ENCODE assay signal across 8 cellular contexts in genomic region chr15:34223904-34224596, GRCh38. TPM values are rescaled to one million over a fixed set of nuclear protein-coding genes. Genes with fewer than 3 reads are reported as not detected.
DNase-seq lines count a peak whose midpoint lies in the region; ATAC-seq and TF ChIP-seq lines count a peak whose summit lies in the region.

No MANE protein-coding gene starts in this region.

- H3K4me1 Mint-ChIP-seq in WTC11 = peaks cover 22% of the 10 kb centered on the region

- H3K4me3 ChIP-seq in HCT116 (replicated peaks in 1 of 2; ENCODE audit: low read depth in 1 of 2, low read length in 2 of 2) (peak overlapping the region; percentile 76 to 100), heart left ventricle (peak overlapping the region; percentile 71 to 97 (median 84)), prostate gland (peak overlapping the region; percentile 69 to 70)

- DNase-seq in Ammon's horn (ENCODE audit: low spot score) (peak; percentile 8), HCT116 (ENCODE audit: low read depth, low spot score) (no peak), WTC11 (ENCODE audit: low spot score) (no peak), heart left ventricle (no peak), prostate gland (ENCODE audit: low spot score) (no peak), NCI-H2081 (lab: John Stamatoyannopoulos, UW) (no peak), amniotic stem cell (lab: John Stamatoyannopoulos, UW) (no peak)
- no peak for DNase-seq in stimulated activated CD4-positive, alpha-beta T cell treated with anti-CD3 and anti-CD28 coated beads, Interleukin-4, amount 100 ng/mL, for 4 hours

- ATAC-seq in HCT116 = no peak
- ATAC-seq in WTC11 = no peak
- peak in 3 of 4 donors; percentile 28 to 38 (median 29) for ATAC-seq in heart left ventricle

- H3K4me1 ChIP-seq in HCT116 (ENCODE audit: control insufficient read depth in 1 of 2, insufficient read depth in 2 of 2, low read length in 2 of 2) (peaks cover 12 to 15% of the 10 kb centered on the region in 2 experiments; a peak in 3 of 4 replicates), heart left ventricle (peaks cover 0 to 23% (median 16%) of the 10 kb centered on the region in 12 donors), prostate gland (replicated peaks) (no peaks in the 10 kb centered on the region)

- POLR2A ChIA-PET in HCT116 (lab: Charles Lee) = interaction anchor here (0.6 kb wide), 1 partner anchor 256 kb away, joined by 3 read pairs; the partner anchor contains the start of gene CHRM5
- POLR2A ChIA-PET in WTC11 (lab: Charles Lee) = interaction anchor here (0.6 kb wide), 1 partner anchor 84 kb away, joined by 9 read pairs; no protein-coding TSS in a partner anchor

- H3K9me3 Mint-ChIP-seq in WTC11 = no peaks in the 10 kb centered on the region

- no peak for TF ChIP-seq RAD21 in HCT116 (IDR thresholded peaks at IDR 0.05; ENCODE audit: low read depth)

- peak overlapping the region; percentile 99 for H3K27ac Mint-ChIP-seq in WTC11

- H3K9me3 ChIP-seq in HCT116 (ENCODE audit: control insufficient read depth in 1 of 2, insufficient read depth in 1 of 2, low read depth in 1 of 2, low read length in 2 of 2) (no peaks in the 10 kb centered on the region), heart left ventricle (no peaks in the 10 kb centered on the region), prostate gland (no peaks in the 10 kb centered on the region)

- RAD21 ChIA-PET in HCT116 (lab: Charles Lee; ENCODE audit: low non-redundant PET in 1 of 2, low total read pairs in 2 of 2, uncharacterized antibody in 2 of 2, unreplicated experiment in 2 of 2) = no interaction called here

- TF ChIP-seq CTCF in HCT116 (IDR thresholded peaks at IDR 0.05 in 2 of 3, conservative IDR thresholded peaks at IDR 0.05 in 1 of 3; ENCODE audit: borderline replicate concordance in 1 of 3, insufficient read depth in 1 of 3, low read depth in 2 of 3, low read length in 2 of 3) = no peak
- TF ChIP-seq CTCF in WTC11 (IDR thresholded peaks at IDR 0.05) = no peak
- no peak for TF ChIP-seq CTCF in heart left ventricle (IDR thresholded peaks at IDR 0.05)
- no peak for TF ChIP-seq CTCF in prostate gland (IDR thresholded peaks at IDR 0.05)

- H2AFZ ChIP-seq in HCT116 (ENCODE audit: low read depth, low read length, poor library complexity, severe bottlenecking) = no peak overlapping the region

- H3K9me2 ChIP-seq in HCT116 (ENCODE audit: insufficient read depth) = no peaks in the 10 kb centered on the region

- WGBS in heart left ventricle, 4 donors = 35 to 55% (median 51%) methylated on average over 24 of the region's 24 CpGs
- 41% methylated on average over 24 of the region's 24 CpGs for WGBS in prostate gland

- peaks cover 21% of the 10 kb centered on the region for H3K36me3 Mint-ChIP-seq in WTC11

- peak overlapping the region; percentile 93 for H3K4me3 Mint-ChIP-seq in WTC11

- CTCF ChIA-PET in HCT116 (lab: Charles Lee) = no interaction called here
- CTCF ChIA-PET in WTC11 (lab: Charles Lee) = interaction anchor here (1.1 to 1.8 kb wide), 4 partner anchors 14 to 134 kb away, joined by 3 to 10 read pairs (median 4); partner anchors contain the start of gene KATNBL1

- intact Hi-C loops in HCT116 (cut with micrococcal nuclease) (loop anchor here (10.0 kb wide), 2 partner anchors 141 to 761 kb away; partner anchors contain the start of genes LPCAT4 and ZNF770), heart left ventricle (cut with DNase I) (loop anchor here in 7 of 10 donors (1.0 to 5.0 kb wide), 5 partner anchors 10 to 123 kb away; partner anchors contain the start of genes EMC7 (in 7 of the 7), PGBD4 (in 3 of the 7) and KATNBL1 (in 1 of the 7)), prostate gland (cut with DNase I) (loop anchor here (1.0 kb wide), 1 partner anchor 122 kb away; the partner anchor contains the start of gene PGBD4)

- no peaks in the 10 kb centered on the region; the same call in 1 of the 2 replicates for H3K27me3 Mint-ChIP-seq in WTC11 (ENCODE audit: low read depth)

- peaks cover 36% of the 10 kb centered on the region for H3K79me2 ChIP-seq in HCT116 (ENCODE audit: insufficient read depth, low read length)

- H4K20me1 ChIP-seq in HCT116 (ENCODE audit: insufficient read depth) = no peaks in the 10 kb centered on the region

- no peaks in the 10 kb centered on the region for H3K27me3 ChIP-seq in HCT116 (ENCODE audit: insufficient read depth, low read length)
- no peaks in the 10 kb centered on the region for H3K27me3 ChIP-seq in heart left ventricle
- H3K27me3 ChIP-seq in prostate gland (replicated peaks; ENCODE audit: insufficient read depth) = no peaks in the 10 kb centered on the region

- peaks cover 6 to 8% of the 10 kb centered on the region in 2 experiments; a peak in 2 of 4 replicates for H3K36me3 ChIP-seq in HCT116 (ENCODE audit: control insufficient read depth in 1 of 2, insufficient read depth in 2 of 2, low read length in 2 of 2)
- H3K36me3 ChIP-seq in heart left ventricle = peaks cover 0 to 28% (median 26%) of the 10 kb centered on the region in 9 donors
- no peaks in the 10 kb centered on the region for H3K36me3 ChIP-seq in prostate gland

- H3K27ac ChIP-seq in HCT116 (ENCODE audit: low read depth, low read length) (peak overlapping the region; percentile 95), heart left ventricle (peak overlapping the region; percentile 43 to 99 (median 91)), prostate gland (peak overlapping the region; percentile 84 to 85)

- TF ChIP-seq POLR2A in HCT116 (IDR thresholded peaks at IDR 0.05; ENCODE audit: borderline replicate concordance, extremely low read depth, insufficient read depth, insufficient read length) (no peak), heart left ventricle (IDR thresholded peaks at IDR 0.05) (no peak), prostate gland (IDR thresholded peaks at IDR 0.05) (no peak)

- TSS peak; percentile 84 for BruUV-seq in HCT116 (replicated peaks; lab: Mats Ljungman, UMichigan)

- H3K9ac ChIP-seq in HCT116 (ENCODE audit: low read length) = peak overlapping the region; percentile 78

- H3K4me2 ChIP-seq in HCT116 (ENCODE audit: low read length) = peak overlapping the region; percentile 72

TF ChIP-seq in HCT116, 20 proteins besides CTCF, POLR2A, EP300 and RAD21:
- no peak for TF ChIP-seq EZH2 (IDR thresholded peaks at IDR 0.05)
- no peak for TF ChIP-seq SIN3A (IDR thresholded peaks at IDR 0.05; ENCODE audit: low read depth)
- TF ChIP-seq TCF7L2 (IDR thresholded peaks at IDR 0.05; ENCODE audit: borderline replicate concordance, extremely low read depth, insufficient read depth, insufficient read length) = no peak
- TF ChIP-seq ELF1 (IDR thresholded peaks at IDR 0.05; ENCODE audit: borderline replicate concordance, low read depth) = no peak
- no peak for TF ChIP-seq ATF3 (IDR thresholded peaks at IDR 0.05)
- TF ChIP-seq CBX3 (IDR thresholded peaks at IDR 0.05; ENCODE audit: low read depth) = no peak
- TF ChIP-seq FOSL1 (IDR thresholded peaks at IDR 0.05; ENCODE audit: low read depth) = no peak
- TF ChIP-seq ZNF274 (IDR thresholded peaks at IDR 0.05; ENCODE audit: low read depth, low read length) = no peak
- TF ChIP-seq MAX (IDR thresholded peaks at IDR 0.05) = no peak

TF ChIP-seq in WTC11, 78 proteins besides CTCF, POLR2A, EP300 and RAD21 (continues in another document):
- no peak for TF ChIP-seq AR (CRISPR knock-in tag; IDR thresholded peaks at IDR 0.05)
- TF ChIP-seq ZNF671 (CRISPR knock-in tag; IDR thresholded peaks at IDR 0.05) = no peak
- TF ChIP-seq E2F1 (CRISPR knock-in tag; IDR thresholded peaks at IDR 0.05) = no peak

RNA-seq across cellular contexts. Expression of gene EMC4, which starts 0.8 kb away (rescaled TPM):
- total RNA-seq in HCT116 (2021; ENCODE audit: unreplicated experiment) (101 TPM), WTC11 (2021) (96.8 to 102 TPM (median 97.0 TPM) in 3 replicates), heart left ventricle (100 to 1,000 TPM in 2 of 9 donors, 10 to 100 TPM in 7; 65.1 to 159 (median 85.5) TPM), prostate gland (100 to 1,000 TPM; 144 to 146 TPM)
- 104 and 110 TPM in 2 replicates for polyA plus RNA-seq in HCT116 (2012)
- 100 to 1,000 TPM; 160 to 163 TPM for polyA plus RNA-seq in heart left ventricle

RNA-seq across cellular contexts. Expression of gene KATNBL1, which starts 14.2 kb away (rescaled TPM):
- total RNA-seq in HCT116 (2021; ENCODE audit: unreplicated experiment) = 40.5 TPM
- polyA plus RNA-seq in HCT116 (2012) = 6.7 and 10.1 TPM in 2 replicates
- 41.8 to 45.8 TPM (median 43.2 TPM) in 3 replicates for total RNA-seq in WTC11 (2021)
- total RNA-seq in heart left ventricle = 10 to 100 TPM; 10.1 to 21.7 (median 15.8) TPM
- polyA plus RNA-seq in heart left ventricle = 10 to 100 TPM; 14.6 to 15.0 TPM
- total RNA-seq in prostate gland = 10 to 100 TPM; 24.8 to 53.6 TPM

Comparison
In these comparisons a context has a peak if more than half of its experiments do, and no peak if none do; other contexts are left out.
1. ATAC-seq: peak in heart left ventricle (3 of 4); none in HCT116 (single experiment) and WTC11 (single experiment).
2. Peak in every context shown above with its lines, with median percentiles within 50 percentile points of each other: H3K27ac ChIP-seq and H3K4me3 ChIP-seq.